31 cellular contexts compared by ENCODE assay signal in the genomic region with DNA sequence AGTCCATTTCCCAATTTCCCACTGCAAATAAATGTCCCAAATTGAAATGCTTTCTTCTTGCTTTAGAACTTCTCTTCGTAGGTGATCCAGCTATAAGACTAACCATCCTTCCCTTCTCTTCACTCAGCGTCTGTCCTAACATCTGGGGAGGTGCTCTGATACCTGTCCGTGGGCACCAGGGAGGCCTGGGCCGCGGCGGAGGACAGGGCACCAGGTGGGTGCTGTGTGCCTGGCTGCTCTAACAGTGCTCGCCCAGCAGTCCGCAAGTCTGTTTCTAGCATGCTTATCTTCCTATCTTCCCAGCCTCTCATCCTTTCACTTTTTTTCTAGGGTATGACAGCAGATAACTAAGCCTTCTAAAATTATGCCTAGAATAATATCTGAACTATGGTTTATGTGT.
"Had no signal": no experiment of that assay in that cellular context is flagged by ENCODE, and none has a peak within 500 bp of the region (broad histone marks: within the 10 kb centered on the region; RNA-seq: fewer than 3 reads in every experiment).

No MANE protein-coding gene starts in this region.

- H3K27ac Mint-ChIP-seq: activated CD4-positive, alpha-beta memory T cell treated with anti-CD3 and anti-CD28 coated beads, Interleukin-2, amount 10 ng/mL, durations not matched to agents 7 days and 5 days; activated CD4-positive, alpha-beta T cell treated with anti-CD3 and anti-CD28 coated beads, Interleukin-2, amount 10 ng/mL, durations not matched to agents 7 days and 5 days; activated naive CD8-positive, alpha-beta T cell treated with anti-CD3 and anti-CD28 coated beads, Interleukin-2, amount 10 ng/mL, durations not matched to agents 7 days and 5 days; activated T-helper 17 cell treated with anti-CD3 and anti-CD28 coated beads, Interleukin-2, amount 50 U/mL, for 72 hours; brain; dendritic cell treated with granulocyte-macrophage colony-stimulating factor and Interleukin-4, amounts not matched to agents 40 ng/mL and 50 ng/mL, for 4 days; T-cell; T-helper 1 cell treated with Interleukin-12 subunit alpha and Interleukin-12 subunit beta and Interleukin-4 antibody, amounts not matched to agents 30 μg/mL and 1 μg/mL, for 36 hours; T-helper 2 cell treated with Interferon-gamma antibody and Interleukin-4, amounts not matched to agents 5 μg/mL and 100 μg/mL, for 36 hours had no signal

- H3K27me3 ChIP-seq: ascending aorta, breast epithelium, cardiac muscle cell, dorsolateral prefrontal cortex, esophagus muscularis mucosa, foreskin keratinocyte, gastrocnemius medialis had no signal

- H3K9me3 Mint-ChIP-seq: activated CD4-positive, alpha-beta memory T cell treated with anti-CD3 and anti-CD28 coated beads, Interleukin-2, amount 10 ng/mL, durations not matched to agents 7 days and 5 days; activated CD4-positive, alpha-beta T cell treated with anti-CD3 and anti-CD28 coated beads, Interleukin-2, amount 10 ng/mL, durations not matched to agents 7 days and 5 days; activated naive CD4-positive, alpha-beta T cell treated with anti-CD3 and anti-CD28 coated beads, Interleukin-2, amount 50 U/mL, for 72 hours; activated naive CD8-positive, alpha-beta T cell treated with anti-CD3 and anti-CD28 coated beads, Interleukin-2, amount 10 ng/mL, durations not matched to agents 7 days and 5 days; activated T-cell treated with anti-CD3 and anti-CD28 coated beads, Interleukin-2, amount 50 U/mL, for 4 hours; activated T-helper 17 cell treated with anti-CD3 and anti-CD28 coated beads, Interleukin-2, amount 50 U/mL, for 72 hours; T-cell; T-helper 1 cell treated with Interleukin-12 subunit alpha and Interleukin-12 subunit beta and Interleukin-4 antibody, amounts not matched to agents 30 μg/mL and 1 μg/mL, for 36 hours; T-helper 2 cell treated with Interferon-gamma antibody and Interleukin-4, amounts not matched to agents 5 μg/mL and 100 μg/mL, for 36 hours had no signal

- ATAC-seq: activated naive CD4-positive, alpha-beta T cell treated with anti-CD3 and anti-CD28 coated beads, Interleukin-2, amount 50 U/mL, for 72 hours; activated T-cell treated with anti-CD3 and anti-CD28 coated beads, Interleukin-2, amount 50 U/mL, for 4 hours; activated T-helper 17 cell treated with anti-CD3 and anti-CD28 coated beads, Interleukin-2, amount 50 U/mL, for 72 hours; foreskin keratinocyte; gastrocnemius medialis; T-cell had no signal

- H3K27ac ChIP-seq: ascending aorta, breast epithelium, cardiac muscle cell, coronary artery, dorsolateral prefrontal cortex, esophagus muscularis mucosa, foreskin keratinocyte, gastrocnemius medialis had no signal

- H3K4me3 ChIP-seq: ascending aorta, breast epithelium, cardiac muscle cell, coronary artery, dorsolateral prefrontal cortex, esophagus muscularis mucosa, gastrocnemius medialis had no signal

- H3K9me3 ChIP-seq: ascending aorta, breast epithelium, esophagus muscularis mucosa, gastrocnemius medialis had no signal

- DNase-seq: activated CD4-positive, alpha-beta memory T cell treated with anti-CD3 and anti-CD28 coated beads, Interleukin-2, amount 10 ng/mL, durations not matched to agents 7 days and 5 days; activated CD4-positive, alpha-beta T cell treated with anti-CD3 and anti-CD28 coated beads for 1 hour; activated CD4-positive, alpha-beta T cell treated with anti-CD3 and anti-CD28 coated beads for 4 hours; activated CD4-positive, alpha-beta T cell treated with anti-CD3 and anti-CD28 coated beads, Interleukin-2, amount 10 ng/mL, durations not matched to agents 7 days and 5 days; activated CD4-positive, alpha-beta T cell treated with anti-CD3 and anti-CD28 coated beads, Interleukin-2, amount 50 U/mL, for 4 hours; activated effector memory CD4-positive, alpha-beta T cell treated with Interleukin-2 at 50 U/mL for 16 hours; activated gamma-delta T cell treated with Interleukin-2 at 50 U/mL for 16 hours; activated naive CD4-positive, alpha-beta T cell treated with Interleukin-2 at 50 U/mL for 16 hours; activated naive CD8-positive, alpha-beta T cell treated with anti-CD3 and anti-CD28 coated beads, Interleukin-2, amount 10 ng/mL, durations not matched to agents 7 days and 5 days; activated T-cell treated with anti-CD3 and anti-CD28 coated beads, Interleukin-2, amount 50 U/mL, for 4 hours; central memory CD4-positive, alpha-beta T cell; dorsolateral prefrontal cortex; effector memory CD4-positive, alpha-beta T cell; erythroblast; foreskin keratinocyte; gastrocnemius medialis; glutamatergic neuron; SW 1271; T-cell; T1000 had no signal

- H3K36me3 ChIP-seq: breast epithelium, cardiac muscle cell, gastrocnemius medialis had no signal

- H3K4me1 Mint-ChIP-seq: activated CD4-positive, alpha-beta memory T cell treated with anti-CD3 and anti-CD28 coated beads, Interleukin-2, amount 10 ng/mL, durations not matched to agents 7 days and 5 days had no signal

- H3K27me3 Mint-ChIP-seq: activated CD4-positive, alpha-beta memory T cell treated with anti-CD3 and anti-CD28 coated beads, Interleukin-2, amount 10 ng/mL, durations not matched to agents 7 days and 5 days; activated CD4-positive, alpha-beta T cell treated with anti-CD3 and anti-CD28 coated beads, Interleukin-2, amount 10 ng/mL, durations not matched to agents 7 days and 5 days; activated naive CD8-positive, alpha-beta T cell treated with anti-CD3 and anti-CD28 coated beads, Interleukin-2, amount 10 ng/mL, durations not matched to agents 7 days and 5 days; activated T-helper 17 cell treated with anti-CD3 and anti-CD28 coated beads, Interleukin-2, amount 50 U/mL, for 72 hours; brain; dendritic cell treated with granulocyte-macrophage colony-stimulating factor and Interleukin-4, amounts not matched to agents 40 ng/mL and 50 ng/mL, for 4 days; T-cell had no signal

- H3K4me3 Mint-ChIP-seq: activated CD4-positive, alpha-beta memory T cell treated with anti-CD3 and anti-CD28 coated beads, Interleukin-2, amount 10 ng/mL, durations not matched to agents 7 days and 5 days; activated CD4-positive, alpha-beta T cell treated with anti-CD3 and anti-CD28 coated beads, Interleukin-2, amount 10 ng/mL, durations not matched to agents 7 days and 5 days; activated naive CD8-positive, alpha-beta T cell treated with anti-CD3 and anti-CD28 coated beads, Interleukin-2, amount 10 ng/mL, durations not matched to agents 7 days and 5 days; activated T-cell treated with anti-CD3 and anti-CD28 coated beads, Interleukin-2, amount 50 U/mL, for 4 hours; activated T-helper 17 cell treated with anti-CD3 and anti-CD28 coated beads, Interleukin-2, amount 50 U/mL, for 72 hours; brain; dendritic cell treated with granulocyte-macrophage colony-stimulating factor and Interleukin-4, amounts not matched to agents 40 ng/mL and 50 ng/mL, for 4 days; T-cell; T-helper 1 cell treated with Interleukin-12 subunit alpha and Interleukin-12 subunit beta and Interleukin-4 antibody, amounts not matched to agents 30 μg/mL and 1 μg/mL, for 36 hours; T-helper 2 cell treated with Interferon-gamma antibody and Interleukin-4, amounts not matched to agents 5 μg/mL and 100 μg/mL, for 36 hours had no signal
